ENCODE assay signal across 8 cellular contexts in genomic region chr15:61227269-61228024, GRCh38. TPM values are rescaled to one million over a fixed set of nuclear protein-coding genes. Genes with fewer than 3 reads are reported as not detected.
DNase-seq lines count a peak whose midpoint lies in the region; ATAC-seq and TF ChIP-seq lines count a peak whose summit lies in the region.

No MANE protein-coding gene starts in this region.

- no peak for TF ChIP-seq CTCF in body of pancreas (IDR thresholded peaks at IDR 0.05)

- H3K4me1 ChIP-seq in body of pancreas (peaks cover 19% of the 10 kb centered on the region), skeletal muscle tissue (ENCODE audit: control insufficient read depth in 3 of 3, insufficient read depth in 3 of 3, low read length in 3 of 3) (peaks cover 8 to 20% (median 18%) of the 10 kb centered on the region in 3 donors)

- H3K4me3 ChIP-seq in body of pancreas (peak overlapping the region; percentile 70), skeletal muscle tissue (ENCODE audit: low read length in 3 of 3) (peak overlapping the region; percentile 69 to 83 (median 79))

- peak overlapping the region; percentile 79 to 91 (median 80) for H3K9ac ChIP-seq in skeletal muscle tissue (ENCODE audit: low read depth in 1 of 3, low read length in 3 of 3)

- DNase-seq in Caki2 (ENCODE audit: low read depth) (peak; percentile 49), LHCN-M2 (ENCODE audit: low read depth) (peak; percentile 63), body of pancreas (peak in 3 of 4 donors; percentile 12 to 32 (median 14)), iPS-NIHi7 (ENCODE audit: extremely low spot score) (peak; percentile 32), NOMO-1 treated with DMSO at 0.1 percent for 48 hours (lab: John Stamatoyannopoulos, UW; ENCODE audit: unreplicated experiment) (no peak), NCI-H187 treated with DMSO at 0.1 percent for 48 hours (lab: John Stamatoyannopoulos, UW) (no peak)

- H3K9me3 ChIP-seq in body of pancreas (no peaks in the 10 kb centered on the region), skeletal muscle tissue (ENCODE audit: control insufficient read depth in 3 of 3, low read length in 3 of 3) (no peaks in the 10 kb centered on the region)

- ATAC-seq in body of pancreas (peak; percentile 38), GM21576 (IDR thresholded peaks at IDR 0.05; ENCODE audit: unreplicated experiment) (no peak)

- WGBS in body of pancreas, 2 donors: 1% methylated on average over 26 to 40 of the region's 40 CpGs

- H3K36me3 ChIP-seq in body of pancreas (replicated peaks in 1 of 2; ENCODE audit: insufficient read depth in 1 of 2, low read depth in 2 of 2) (no peaks in the 10 kb centered on the region), skeletal muscle tissue (ENCODE audit: control insufficient read depth in 3 of 3, insufficient read depth in 3 of 3, low read length in 3 of 3) (no peaks in the 10 kb centered on the region)

- intact Hi-C loops in body of pancreas (cut with DNase I): no loop called here

- H3K27ac ChIP-seq in body of pancreas: peak overlapping the region in 1 of 4 donors; percentile 25
- H3K27ac ChIP-seq in skeletal muscle tissue (ENCODE audit: low read depth, low read length): peak overlapping the region; percentile 77

- TF ChIP-seq POLR2A in body of pancreas (IDR thresholded peaks at IDR 0.05): no peak

- in situ Hi-C loops in Caki2 (cut with HindIII; ENCODE audit: low pct_unique_long_range_greater_than_20kb, low sequenced_read_pairs): no loop called here

- H3K27me3 ChIP-seq in body of pancreas (no peaks in the 10 kb centered on the region), skeletal muscle tissue (ENCODE audit: control insufficient read depth in 3 of 3, insufficient read depth in 3 of 3, low read length in 3 of 3) (no peaks in the 10 kb centered on the region)

RNA-seq across cellular contexts. Expression of gene RORA, which starts 1.7 kb away (rescaled TPM):
- total RNA-seq in Caki2 (2014; rRNA removed; shearing (Covaris generic); ENCODE audit: low replicate concordance): 0.46 and 4.3 TPM in 2 replicates
- 22.7 and 26.4 TPM in 2 replicates for total RNA-seq in LHCN-M2 (2014; rRNA removed)
- 3.3 TPM for polyA plus RNA-seq in LHCN-M2 (2012)
- total RNA-seq in body of pancreas: 10 to 100 TPM; 34.8 to 47.1 TPM
- 27.1 TPM for total RNA-seq in skeletal muscle tissue

Comparison
In these comparisons a context has a peak if more than half of its experiments do, and no peak if none do; other contexts are left out.
1. DNase-seq: peak in Caki2 (single experiment), LHCN-M2 (single experiment), body of pancreas (3 of 4) and iPS-NIHi7 (single experiment); none in NOMO-1 treated with DMSO at 0.1 percent for 48 hours (single experiment) and NCI-H187 treated with DMSO at 0.1 percent for 48 hours (single experiment).